1 cellular context compared by ENCODE assay signal in the genomic region with DNA sequence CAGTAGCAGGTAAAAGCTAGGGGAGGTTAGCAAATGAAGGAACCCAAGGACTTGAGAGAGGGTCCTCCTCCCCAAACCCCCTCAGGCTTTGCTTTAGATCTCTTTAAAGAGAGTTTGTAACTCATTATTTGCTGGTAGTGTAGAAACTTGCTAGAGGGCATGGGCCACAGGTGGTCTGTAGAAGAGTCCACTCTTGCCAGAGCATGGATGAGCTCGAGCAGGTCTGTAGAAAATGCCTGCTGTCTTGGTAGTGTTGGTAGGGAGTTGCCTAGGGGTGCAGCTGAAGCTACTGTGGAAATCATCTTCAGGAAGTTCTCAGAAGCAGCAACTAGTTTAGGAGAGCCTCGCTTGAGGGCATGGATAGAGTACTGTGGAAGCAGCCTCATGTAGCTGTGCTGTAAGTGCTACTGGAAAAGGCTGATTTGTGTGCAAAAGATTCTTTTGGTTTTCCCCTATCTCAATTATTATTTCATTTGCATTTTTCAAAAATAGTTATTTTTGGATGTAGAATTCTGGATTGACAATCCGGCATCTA.
TF ChIP-seq lines count a peak whose summit lies in the region.

No MANE protein-coding gene starts in this region.

TF ChIP-seq in IMR-90, 13 proteins besides CTCF, POLR2A, EP300 and RAD21 (continued from another document):
- no peak for TF ChIP-seq BHLHE40 (IDR thresholded peaks at IDR 0.05; ENCODE audit: low read depth, low read length)
- TF ChIP-seq NFE2L2 (IDR thresholded peaks at IDR 0.05; ENCODE audit: low read depth, low read length): no peak
